Comparison of ENCODE assay signal across 21 cellular contexts in the genomic region with DNA sequence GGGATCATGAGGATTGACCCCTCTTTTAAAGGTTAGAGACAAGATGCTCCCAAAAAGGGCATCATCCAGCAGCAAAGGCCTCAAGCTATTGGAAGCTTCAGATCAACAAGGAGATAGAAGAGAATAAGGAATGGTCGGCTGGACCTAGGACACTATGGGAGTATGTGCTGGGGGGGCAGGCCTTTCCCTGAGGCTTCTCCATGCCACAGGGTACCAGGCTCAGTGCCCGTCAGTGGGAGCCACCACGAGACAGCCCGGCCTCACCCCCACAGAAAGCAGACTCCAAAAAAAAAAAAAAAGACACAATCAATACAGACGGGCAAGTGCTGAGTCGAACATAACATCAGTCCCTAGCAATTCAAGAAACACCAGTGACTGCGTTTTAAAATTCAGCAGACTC.
"Had no signal": no experiment of that assay in that cellular context is flagged by ENCODE, and none has a peak within 500 bp of the region (broad histone marks: within the 10 kb centered on the region; RNA-seq: fewer than 3 reads in every experiment).

No MANE protein-coding gene starts in this region.

- H3K36me3 Mint-ChIP-seq: activated CD4-positive, alpha-beta memory T cell treated with anti-CD3 and anti-CD28 coated beads for 36 hours had no signal

- H3K27me3 Mint-ChIP-seq: activated CD4-positive, alpha-beta memory T cell treated with anti-CD3 and anti-CD28 coated beads for 36 hours; activated CD4-positive, alpha-beta T cell treated with anti-CD3 and anti-CD28 coated beads, Interleukin-2, amount 10 ng/mL, durations not matched to agents 7 days and 5 days; activated naive CD8-positive, alpha-beta T cell had no signal

- H3K27ac Mint-ChIP-seq: activated CD4-positive, alpha-beta memory T cell treated with anti-CD3 and anti-CD28 coated beads for 36 hours; activated CD4-positive, alpha-beta T cell treated with anti-CD3 and anti-CD28 coated beads, Interleukin-2, amount 10 ng/mL, durations not matched to agents 7 days and 5 days; activated naive CD8-positive, alpha-beta T cell had no signal

- ATAC-seq: activated T-cell treated with anti-CD3 and anti-CD28 coated beads, Interleukin-2, amount 50 U/mL, for 4 hours had no signal

- H3K4me3 ChIP-seq: MG63 had no signal

- H3K36me3 ChIP-seq: MG63 had no signal

- DNase-seq: activated CD4-positive, alpha-beta memory T cell treated with anti-CD3 and anti-CD28 coated beads for 36 hours; activated CD4-positive, alpha-beta T cell treated with anti-CD3 and anti-CD28 coated beads, Interleukin-2, amount 10 ng/mL, durations not matched to agents 7 days and 5 days; activated CD4-positive, CD25-positive, alpha-beta regulatory T cell; activated CD8-positive, alpha-beta memory T cell treated with anti-CD3 and anti-CD28 coated beads for 24 hours; activated effector memory CD4-positive, alpha-beta T cell treated with anti-CD3 and anti-CD28 coated beads, Interleukin-2, amount 50 U/mL, for 16 hours; activated naive CD4-positive, alpha-beta T cell treated with Interleukin-2 at 50 U/mL for 16 hours; activated T-cell treated with anti-CD3 and anti-CD28 coated beads, Interleukin-2, amount 50 U/mL, for 4 hours; anterior cingulate cortex; central memory CD4-positive, alpha-beta T cell; NCI-H1105; NCI-H1436; NCI-H1694 treated with DMSO at 0.1 percent for 48 hours; NCI-H2029 treated with DMSO at 0.1 percent for 48 hours; NCI-H345; NCI-H510A; NCI-H69; SHP77 treated with DMSO at 0.1 percent for 48 hours; T-helper 1 cell had no signal

- H3K9me3 ChIP-seq: MG63 had no signal

- H3K27me3 ChIP-seq: MG63 had no signal

- H3K4me3 Mint-ChIP-seq: activated CD4-positive, alpha-beta memory T cell treated with anti-CD3 and anti-CD28 coated beads for 36 hours; activated CD4-positive, alpha-beta T cell treated with anti-CD3 and anti-CD28 coated beads, Interleukin-2, amount 10 ng/mL, durations not matched to agents 7 days and 5 days; activated naive CD8-positive, alpha-beta T cell; activated T-cell treated with anti-CD3 and anti-CD28 coated beads, Interleukin-2, amount 50 U/mL, for 4 hours had no signal

- H3K9me3 Mint-ChIP-seq: activated CD4-positive, alpha-beta memory T cell treated with anti-CD3 and anti-CD28 coated beads for 36 hours; activated CD4-positive, alpha-beta T cell treated with anti-CD3 and anti-CD28 coated beads, Interleukin-2, amount 10 ng/mL, durations not matched to agents 7 days and 5 days; activated T-cell treated with anti-CD3 and anti-CD28 coated beads, Interleukin-2, amount 50 U/mL, for 4 hours had no signal

- H3K27ac ChIP-seq: VCaP had no signal
